Comparison of ENCODE assay signal across 1 cellular context in the genomic region with DNA sequence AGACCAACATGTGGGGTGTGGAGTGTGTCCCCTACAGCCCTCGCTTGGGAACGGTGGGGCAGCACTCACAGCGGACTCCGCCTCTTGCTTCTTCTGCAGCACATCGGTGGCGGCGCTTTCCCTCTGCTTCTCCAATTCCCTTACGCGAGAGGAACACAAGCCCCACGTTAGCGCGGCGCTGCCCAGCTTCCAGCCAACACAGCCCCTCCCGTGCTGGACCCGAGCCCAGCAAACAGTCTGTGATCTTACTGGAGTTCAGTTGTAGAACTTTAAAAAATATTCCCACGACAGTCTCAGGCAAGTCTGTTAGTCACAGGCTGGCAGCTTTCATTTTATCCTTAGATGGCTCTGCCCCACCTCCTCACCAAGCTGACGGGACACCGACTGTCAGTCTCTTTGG.
TF ChIP-seq lines count a peak whose summit lies in the region.

No MANE protein-coding gene starts in this region.

TF ChIP-seq in K562, 482 proteins besides CTCF, POLR2A, EP300 and RAD21:
- TF ChIP-seq, protein P1, sequence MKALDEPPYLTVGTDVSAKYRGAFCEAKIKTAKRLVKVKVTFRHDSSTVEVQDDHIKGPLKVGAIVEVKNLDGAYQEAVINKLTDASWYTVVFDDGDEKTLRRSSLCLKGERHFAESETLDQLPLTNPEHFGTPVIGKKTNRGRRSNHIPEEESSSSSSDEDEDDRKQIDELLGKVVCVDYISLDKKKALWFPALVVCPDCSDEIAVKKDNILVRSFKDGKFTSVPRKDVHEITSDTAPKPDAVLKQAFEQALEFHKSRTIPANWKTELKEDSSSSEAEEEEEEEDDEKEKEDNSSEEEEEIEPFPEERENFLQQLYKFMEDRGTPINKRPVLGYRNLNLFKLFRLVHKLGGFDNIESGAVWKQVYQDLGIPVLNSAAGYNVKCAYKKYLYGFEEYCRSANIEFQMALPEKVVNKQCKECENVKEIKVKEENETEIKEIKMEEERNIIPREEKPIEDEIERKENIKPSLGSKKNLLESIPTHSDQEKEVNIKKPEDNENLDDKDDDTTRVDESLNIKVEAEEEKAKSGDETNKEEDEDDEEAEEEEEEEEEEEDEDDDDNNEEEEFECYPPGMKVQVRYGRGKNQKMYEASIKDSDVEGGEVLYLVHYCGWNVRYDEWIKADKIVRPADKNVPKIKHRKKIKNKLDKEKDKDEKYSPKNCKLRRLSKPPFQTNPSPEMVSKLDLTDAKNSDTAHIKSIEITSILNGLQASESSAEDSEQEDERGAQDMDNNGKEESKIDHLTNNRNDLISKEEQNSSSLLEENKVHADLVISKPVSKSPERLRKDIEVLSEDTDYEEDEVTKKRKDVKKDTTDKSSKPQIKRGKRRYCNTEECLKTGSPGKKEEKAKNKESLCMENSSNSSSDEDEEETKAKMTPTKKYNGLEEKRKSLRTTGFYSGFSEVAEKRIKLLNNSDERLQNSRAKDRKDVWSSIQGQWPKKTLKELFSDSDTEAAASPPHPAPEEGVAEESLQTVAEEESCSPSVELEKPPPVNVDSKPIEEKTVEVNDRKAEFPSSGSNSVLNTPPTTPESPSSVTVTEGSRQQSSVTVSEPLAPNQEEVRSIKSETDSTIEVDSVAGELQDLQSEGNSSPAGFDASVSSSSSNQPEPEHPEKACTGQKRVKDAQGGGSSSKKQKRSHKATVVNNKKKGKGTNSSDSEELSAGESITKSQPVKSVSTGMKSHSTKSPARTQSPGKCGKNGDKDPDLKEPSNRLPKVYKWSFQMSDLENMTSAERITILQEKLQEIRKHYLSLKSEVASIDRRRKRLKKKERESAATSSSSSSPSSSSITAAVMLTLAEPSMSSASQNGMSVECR (CRISPR knock-in tag; IDR thresholded peaks at IDR 0.05): no peak
- TF ChIP-seq STAT5B (CRISPR knock-in tag; IDR thresholded peaks at IDR 0.05) (no peak), TCF7L2 (IDR thresholded peaks at IDR 0.05; ENCODE audit: low read depth, low read length) (no peak), CEBPB (tag; IDR thresholded peaks at IDR 0.05) (no peak), DDX20 (tag; IDR thresholded peaks at IDR 0.05; ENCODE audit: low read depth) (no peak)
- TF ChIP-seq, protein P2, sequence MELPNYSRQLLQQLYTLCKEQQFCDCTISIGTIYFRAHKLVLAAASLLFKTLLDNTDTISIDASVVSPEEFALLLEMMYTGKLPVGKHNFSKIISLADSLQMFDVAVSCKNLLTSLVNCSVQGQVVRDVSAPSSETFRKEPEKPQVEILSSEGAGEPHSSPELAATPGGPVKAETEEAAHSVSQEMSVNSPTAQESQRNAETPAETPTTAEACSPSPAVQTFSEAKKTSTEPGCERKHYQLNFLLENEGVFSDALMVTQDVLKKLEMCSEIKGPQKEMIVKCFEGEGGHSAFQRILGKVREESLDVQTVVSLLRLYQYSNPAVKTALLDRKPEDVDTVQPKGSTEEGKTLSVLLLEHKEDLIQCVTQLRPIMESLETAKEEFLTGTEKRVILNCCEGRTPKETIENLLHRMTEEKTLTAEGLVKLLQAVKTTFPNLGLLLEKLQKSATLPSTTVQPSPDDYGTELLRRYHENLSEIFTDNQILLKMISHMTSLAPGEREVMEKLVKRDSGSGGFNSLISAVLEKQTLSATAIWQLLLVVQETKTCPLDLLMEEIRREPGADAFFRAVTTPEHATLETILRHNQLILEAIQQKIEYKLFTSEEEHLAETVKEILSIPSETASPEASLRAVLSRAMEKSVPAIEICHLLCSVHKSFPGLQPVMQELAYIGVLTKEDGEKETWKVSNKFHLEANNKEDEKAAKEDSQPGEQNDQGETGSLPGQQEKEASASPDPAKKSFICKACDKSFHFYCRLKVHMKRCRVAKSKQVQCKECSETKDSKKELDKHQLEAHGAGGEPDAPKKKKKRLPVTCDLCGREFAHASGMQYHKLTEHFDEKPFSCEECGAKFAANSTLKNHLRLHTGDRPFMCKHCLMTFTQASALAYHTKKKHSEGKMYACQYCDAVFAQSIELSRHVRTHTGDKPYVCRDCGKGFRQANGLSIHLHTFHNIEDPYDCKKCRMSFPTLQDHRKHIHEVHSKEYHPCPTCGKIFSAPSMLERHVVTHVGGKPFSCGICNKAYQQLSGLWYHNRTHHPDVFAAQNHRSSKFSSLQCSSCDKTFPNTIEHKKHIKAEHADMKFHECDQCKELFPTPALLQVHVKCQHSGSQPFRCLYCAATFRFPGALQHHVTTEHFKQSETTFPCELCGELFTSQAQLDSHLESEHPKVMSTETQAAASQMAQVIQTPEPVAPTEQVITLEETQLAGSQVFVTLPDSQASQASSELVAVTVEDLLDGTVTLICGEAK (IDR thresholded peaks at IDR 0.05): no peak
- TF ChIP-seq, protein P2 (CRISPR knock-in tag; IDR thresholded peaks at IDR 0.05): no peak
- TF ChIP-seq, protein P3, sequence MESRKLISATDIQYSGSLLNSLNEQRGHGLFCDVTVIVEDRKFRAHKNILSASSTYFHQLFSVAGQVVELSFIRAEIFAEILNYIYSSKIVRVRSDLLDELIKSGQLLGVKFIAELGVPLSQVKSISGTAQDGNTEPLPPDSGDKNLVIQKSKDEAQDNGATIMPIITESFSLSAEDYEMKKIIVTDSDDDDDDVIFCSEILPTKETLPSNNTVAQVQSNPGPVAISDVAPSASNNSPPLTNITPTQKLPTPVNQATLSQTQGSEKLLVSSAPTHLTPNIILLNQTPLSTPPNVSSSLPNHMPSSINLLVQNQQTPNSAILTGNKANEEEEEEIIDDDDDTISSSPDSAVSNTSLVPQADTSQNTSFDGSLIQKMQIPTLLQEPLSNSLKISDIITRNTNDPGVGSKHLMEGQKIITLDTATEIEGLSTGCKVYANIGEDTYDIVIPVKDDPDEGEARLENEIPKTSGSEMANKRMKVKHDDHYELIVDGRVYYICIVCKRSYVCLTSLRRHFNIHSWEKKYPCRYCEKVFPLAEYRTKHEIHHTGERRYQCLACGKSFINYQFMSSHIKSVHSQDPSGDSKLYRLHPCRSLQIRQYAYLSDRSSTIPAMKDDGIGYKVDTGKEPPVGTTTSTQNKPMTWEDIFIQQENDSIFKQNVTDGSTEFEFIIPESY (CRISPR knock-in tag; IDR thresholded peaks at IDR 0.05): 0 out of 2 replicates have a peak, but pooled peaks have one; percentile 37
